Comparison of ENCODE assay signal across 32 cellular contexts in the genomic region with DNA sequence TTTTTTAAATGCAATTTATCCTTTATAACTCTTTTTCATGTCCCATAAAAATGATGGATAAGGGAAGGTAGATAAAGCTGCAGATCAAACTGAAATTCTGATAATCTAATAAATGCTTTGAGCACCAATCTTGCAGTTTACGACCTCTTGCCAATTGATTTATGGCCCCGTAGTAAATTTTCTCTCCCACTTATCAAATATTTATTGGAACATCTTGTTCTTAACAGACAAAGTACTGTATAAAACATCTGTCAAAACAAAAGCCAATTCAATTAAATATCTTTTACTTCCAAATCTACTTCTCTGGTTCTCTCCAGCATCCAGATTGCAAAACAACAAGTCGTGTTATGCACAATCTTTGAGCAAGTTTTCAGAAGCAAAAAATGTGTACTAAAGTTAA.
"Had no signal": no experiment of that assay in that cellular context is flagged by ENCODE, and none has a peak within 500 bp of the region (broad histone marks: within the 10 kb centered on the region; RNA-seq: fewer than 3 reads in every experiment).

No MANE protein-coding gene starts in this region.

- H3K27ac ChIP-seq: adrenal gland, body of pancreas, epithelial cell of prostate, esophagus squamous epithelium, gastrocnemius medialis, heart left ventricle had no signal

- DNase-seq: activated CD4-positive, alpha-beta memory T cell treated with anti-CD3 and anti-CD28 coated beads for 36 hours; activated CD4-positive, alpha-beta T cell treated with anti-CD3 and anti-CD28 coated beads for 36 hours; activated CD4-positive, alpha-beta T cell treated with anti-CD3 and anti-CD28 coated beads, Interleukin-2, amount 10 ng/mL, durations not matched to agents 24 days and 14 days; activated CD4-positive, CD25-positive, alpha-beta regulatory T cell; activated CD4-positive, CD25-positive, alpha-beta regulatory T cell treated with anti-CD3 and anti-CD28 coated beads, Interleukin-2, amount 50 U/mL, for 72 hours; activated CD8-positive, alpha-beta memory T cell treated with anti-CD3 and anti-CD28 coated beads, Interleukin-2, amount 10 ng/mL, durations not matched to agents 7 days and 5 days; activated CD8-positive, alpha-beta memory T cell treated with anti-CD3 and anti-CD28 coated beads, Interleukin-2, amount 50 U/mL, for 4 hours; activated CD8-positive, alpha-beta T cell treated with anti-CD3 and anti-CD28 coated beads, Interleukin-2, amount 10 ng/mL, durations not matched to agents 7 days and 5 days; activated effector memory CD4-positive, alpha-beta T cell treated with anti-CD3 and anti-CD28 coated beads, Interleukin-2, amount 50 U/mL, for 16 hours; activated naive CD4-positive, alpha-beta T cell treated with anti-CD3 and anti-CD28 coated beads for 36 hours; activated naive CD8-positive, alpha-beta T cell treated with anti-CD3 and anti-CD28 coated beads for 36 hours; activated naive CD8-positive, alpha-beta T cell treated with anti-CD3 and anti-CD28 coated beads, Interleukin-2, amount 50 U/mL, for 24 hours; activated T-cell treated with anti-CD3 and anti-CD28 coated beads, Interleukin-2, amount 50 U/mL, for 1 hour; activated T-cell treated with anti-CD3 and anti-CD28 coated beads, Interleukin-2, amount 50 U/mL, for 48 hours; adrenal gland; amygdala; aorta; body of pancreas; caudate nucleus; cortex of kidney; dermis blood vessel endothelial cell; effector CD4-positive, alpha-beta T cell; effector memory CD8-positive, alpha-beta T cell; esophagus squamous epithelium; foreskin fibroblast; gastrocnemius medialis; glutamatergic neuron; heart left ventricle; T-helper 1 cell; T-helper 17 cell; T1000 had no signal
